In the genomic region with DNA sequence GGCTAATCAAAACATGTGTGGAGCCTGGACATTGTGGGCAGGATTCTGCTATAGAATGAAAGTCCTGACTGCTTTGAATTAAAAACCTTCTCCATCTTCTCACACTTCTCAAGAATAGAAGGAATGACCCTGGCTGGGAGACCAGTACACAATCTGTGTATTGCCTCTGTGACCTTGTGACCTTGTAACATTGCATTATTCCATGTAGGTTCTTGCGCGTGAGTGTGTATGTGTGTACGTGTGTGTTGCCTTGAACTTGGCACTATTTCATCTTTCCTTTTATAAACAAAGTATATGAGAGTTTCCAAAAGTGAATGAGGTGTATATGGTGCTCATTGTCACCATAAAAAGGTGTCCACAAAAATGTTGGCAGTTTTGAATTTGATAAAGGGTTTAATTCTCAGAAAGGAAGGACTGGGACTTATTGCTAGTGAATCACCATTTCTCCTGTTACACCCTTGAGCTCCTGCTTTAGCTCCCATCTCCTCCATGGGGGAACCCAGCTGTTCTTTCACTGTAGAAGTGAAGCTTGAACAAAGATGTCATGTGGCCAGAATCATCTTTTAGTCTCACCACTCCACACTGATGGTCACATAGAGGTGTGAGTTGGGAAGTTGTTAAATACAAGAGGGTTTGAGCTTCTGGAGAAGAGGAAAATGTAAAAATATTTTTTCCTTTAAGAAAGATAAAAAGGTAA, we compare ENCODE assay signal across 21 cellular contexts.
"Had no signal": no experiment of that assay in that cellular context is flagged by ENCODE, and none has a peak within 500 bp of the region (broad histone marks: within the 10 kb centered on the region; RNA-seq: fewer than 3 reads in every experiment).

No MANE protein-coding gene starts in this region.

- H3K27ac ChIP-seq: ascending aorta, gastrocnemius medialis, lower lobe of right lung, tibial nerve, VCaP had no signal

- H3K9me3 Mint-ChIP-seq: activated naive CD4-positive, alpha-beta T cell treated with anti-CD3 and anti-CD28 coated beads, Interleukin-2, amount 50 U/mL, for 24 hours had no signal

- ATAC-seq: esophagus mucosa; gastrocnemius medialis; lower lobe of right lung; stimulated activated naive CD8-positive, alpha-beta T cell treated with anti-CD3 and anti-CD28 coated beads, Interleukin-15, Interleukin-2, amounts not matched to agents 100 U/mL and 50 U/mL, for 24 hours had no signal

- H3K4me3 ChIP-seq: ascending aorta, gastrocnemius medialis, lower lobe of right lung, tibial nerve had no signal

- H3K27me3 Mint-ChIP-seq: activated naive CD4-positive, alpha-beta T cell treated with anti-CD3 and anti-CD28 coated beads, Interleukin-2, amount 50 U/mL, for 24 hours had no signal

- H3K36me3 ChIP-seq: ascending aorta, gastrocnemius medialis, lower lobe of right lung, tibial nerve had no signal

- H3K27ac Mint-ChIP-seq: activated naive CD4-positive, alpha-beta T cell treated with anti-CD3 and anti-CD28 coated beads, Interleukin-2, amount 50 U/mL, for 24 hours had no signal

- H3K9me3 ChIP-seq: ascending aorta, gastrocnemius medialis, lower lobe of right lung, tibial nerve had no signal

- DNase-seq: activated CD4-positive, alpha-beta T cell treated with anti-CD3 and anti-CD28 coated beads, Interleukin-2, amount 50 U/mL, for 1 hour; activated CD4-positive, CD25-positive, alpha-beta regulatory T cell treated with anti-CD3 and anti-CD28 coated beads, Interleukin-2, amount 50 U/mL, for 72 hours; activated gamma-delta T cell; cerebellar nuclear complex; effector CD8-positive, alpha-beta T cell; gastrocnemius medialis; head of caudate nucleus; lower lobe of right lung; midbrain; occipital lobe; retina; stimulated activated CD4-positive, alpha-beta T cell treated with anti-CD3 and anti-CD28 coated beads, Interleukin-12 subunit alpha, Interleukin-12 subunit beta, amount 100 ng/mL, for 4 hours; stimulated activated CD4-positive, alpha-beta T cell treated with anti-CD3 and anti-CD28 coated beads, Interleukin-1b, Interleukin-23, amount 100 ng/mL, for 48 hours; stimulated activated CD8-positive, alpha-beta memory T cell treated with anti-CD3 and anti-CD28 coated beads, Interleukin-4, amount 100 ng/mL, for 48 hours; stimulated activated naive CD8-positive, alpha-beta T cell treated with anti-CD3 and anti-CD28 coated beads, Interleukin-15, Interleukin-2, amounts not matched to agents 100 U/mL and 50 U/mL, for 24 hours; substantia nigra had no signal

- H3K27me3 ChIP-seq: ascending aorta, gastrocnemius medialis, tibial nerve had no signal

- H3K4me3 Mint-ChIP-seq: activated naive CD4-positive, alpha-beta T cell treated with anti-CD3 and anti-CD28 coated beads, Interleukin-2, amount 50 U/mL, for 24 hours had no signal

- H3K4me1 ChIP-seq: ascending aorta had no signal
